Comparison of ENCODE assay signal across 30 cellular contexts in the genomic region with DNA sequence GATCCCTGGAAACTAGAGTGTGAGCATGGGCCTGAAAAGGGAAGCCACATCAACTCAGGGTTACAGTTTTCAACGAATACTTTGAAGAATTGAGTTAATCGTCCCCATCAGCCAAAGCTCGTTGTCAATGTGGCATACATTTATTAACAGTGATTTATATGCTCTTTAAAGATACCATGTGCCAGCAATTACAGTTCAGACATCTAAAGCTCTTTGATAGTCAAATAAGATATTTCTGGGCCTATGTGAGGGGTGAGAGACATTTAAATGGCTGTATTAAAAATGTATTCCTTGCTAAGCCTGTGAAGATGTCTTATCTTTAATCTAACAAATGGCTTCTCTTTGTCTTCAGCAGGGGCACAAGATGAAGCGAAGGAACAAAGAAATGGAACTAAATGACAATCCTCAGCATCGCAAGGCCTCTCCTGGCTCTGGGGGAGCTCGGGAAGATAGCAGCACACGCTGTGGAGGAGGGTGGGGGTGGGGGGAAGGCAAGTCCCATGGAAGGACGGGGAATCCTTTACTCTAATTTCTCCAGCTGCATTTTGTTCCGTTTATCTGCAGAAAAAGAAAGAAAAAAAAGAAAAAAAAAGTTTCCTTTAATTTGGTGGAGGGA.
"Had no signal": no experiment of that assay in that cellular context is flagged by ENCODE, and none has a peak within 500 bp of the region (broad histone marks: within the 10 kb centered on the region; RNA-seq: fewer than 3 reads in every experiment).

No MANE protein-coding gene starts in this region.

- H3K27ac ChIP-seq: ascending aorta, brain microvascular endothelial cell, gastroesophageal sphincter, hepatocyte, pancreas, prostate gland, skin epidermis, thyroid gland, upper lobe of left lung, VCaP had no signal

- H3K27me3 Mint-ChIP-seq: activated CD4-positive, alpha-beta memory T cell treated with anti-CD3 and anti-CD28 coated beads, Interleukin-2, amount 10 ng/mL, durations not matched to agents 7 days and 5 days; activated CD4-positive, alpha-beta T cell treated with anti-CD3 and anti-CD28 coated beads, Interleukin-2, amount 10 ng/mL, durations not matched to agents 24 days and 14 days; activated naive CD4-positive, alpha-beta T cell treated with anti-CD3 and anti-CD28 coated beads, Interleukin-2, amount 10 ng/mL, durations not matched to agents 7 days and 5 days; activated naive CD8-positive, alpha-beta T cell treated with anti-CD3 and anti-CD28 coated beads, Interleukin-2, amount 10 ng/mL, durations not matched to agents 7 days and 5 days; activated T-cell treated with anti-CD3 and anti-CD28 coated beads, Interleukin-2, amount 50 U/mL, for 24 hours; effector memory CD8-positive, alpha-beta T cell; stimulated activated naive CD8-positive, alpha-beta T cell treated with anti-CD3 and anti-CD28 coated beads, Interleukin-15, Interleukin-2, amounts not matched to agents 100 ng/mL and 50 ng/mL, for 24 hours had no signal

- H3K9me3 ChIP-seq: ascending aorta, gastroesophageal sphincter, pancreas, prostate gland, thyroid gland, upper lobe of left lung had no signal

- H3K36me3 Mint-ChIP-seq: activated naive CD4-positive, alpha-beta T cell treated with anti-CD3 and anti-CD28 coated beads, Interleukin-2, amount 10 ng/mL, durations not matched to agents 7 days and 5 days; activated naive CD8-positive, alpha-beta T cell treated with anti-CD3 and anti-CD28 coated beads, Interleukin-2, amount 10 ng/mL, durations not matched to agents 7 days and 5 days; immature natural killer cell; natural killer cell treated with Interleukin-12 subunit alpha and Interleukin-12 subunit beta and Interleukin-15 and Interleukin-18, amount 100 ng/mL, for 72 hours had no signal

- H3K4me1 ChIP-seq: ascending aorta, gastroesophageal sphincter, pancreas, prostate gland, thyroid gland, upper lobe of left lung had no signal

- H3K4me1 Mint-ChIP-seq: activated CD4-positive, alpha-beta memory T cell treated with anti-CD3 and anti-CD28 coated beads, Interleukin-2, amount 10 ng/mL, durations not matched to agents 7 days and 5 days; activated CD4-positive, alpha-beta T cell treated with anti-CD3 and anti-CD28 coated beads, Interleukin-2, amount 10 ng/mL, durations not matched to agents 24 days and 14 days; activated naive CD4-positive, alpha-beta T cell treated with anti-CD3 and anti-CD28 coated beads, Interleukin-2, amount 10 ng/mL, durations not matched to agents 7 days and 5 days; activated naive CD8-positive, alpha-beta T cell treated with anti-CD3 and anti-CD28 coated beads, Interleukin-2, amount 10 ng/mL, durations not matched to agents 7 days and 5 days; immature natural killer cell had no signal

- H3K36me3 ChIP-seq: ascending aorta, brain microvascular endothelial cell, gastroesophageal sphincter, pancreas, prostate gland, thyroid gland, upper lobe of left lung had no signal

- H3K4me3 ChIP-seq: ascending aorta, gastroesophageal sphincter, hepatocyte, pancreas, prostate gland, skin epidermis, thyroid gland, upper lobe of left lung had no signal

- H3K4me2 ChIP-seq: hepatocyte had no signal

- H3K27me3 ChIP-seq: ascending aorta, brain microvascular endothelial cell, gastroesophageal sphincter, hepatocyte, pancreas, thyroid gland, upper lobe of left lung had no signal

- H3K9me3 Mint-ChIP-seq: activated CD4-positive, alpha-beta memory T cell treated with anti-CD3 and anti-CD28 coated beads, Interleukin-2, amount 10 ng/mL, durations not matched to agents 7 days and 5 days; activated CD4-positive, alpha-beta T cell treated with anti-CD3 and anti-CD28 coated beads, Interleukin-2, amount 10 ng/mL, durations not matched to agents 24 days and 14 days; activated naive CD8-positive, alpha-beta T cell treated with anti-CD3 and anti-CD28 coated beads, Interleukin-2, amount 10 ng/mL, durations not matched to agents 7 days and 5 days; activated T-cell treated with anti-CD3 and anti-CD28 coated beads, Interleukin-2, amount 50 U/mL, for 24 hours; natural killer cell treated with Interleukin-12 subunit alpha and Interleukin-12 subunit beta and Interleukin-15 and Interleukin-18, amount 100 ng/mL, for 72 hours; stimulated activated naive CD8-positive, alpha-beta T cell treated with anti-CD3 and anti-CD28 coated beads, Interleukin-15, Interleukin-2, amounts not matched to agents 100 ng/mL and 50 ng/mL, for 24 hours had no signal

- H3K27ac Mint-ChIP-seq: activated CD4-positive, alpha-beta memory T cell treated with anti-CD3 and anti-CD28 coated beads, Interleukin-2, amount 10 ng/mL, durations not matched to agents 7 days and 5 days; activated CD4-positive, alpha-beta T cell treated with anti-CD3 and anti-CD28 coated beads, Interleukin-2, amount 10 ng/mL, durations not matched to agents 24 days and 14 days; activated naive CD4-positive, alpha-beta T cell treated with anti-CD3 and anti-CD28 coated beads, Interleukin-2, amount 10 ng/mL, durations not matched to agents 7 days and 5 days; activated naive CD8-positive, alpha-beta T cell treated with anti-CD3 and anti-CD28 coated beads, Interleukin-2, amount 10 ng/mL, durations not matched to agents 7 days and 5 days; activated T-cell treated with anti-CD3 and anti-CD28 coated beads, Interleukin-2, amount 50 U/mL, for 24 hours; effector memory CD8-positive, alpha-beta T cell; immature natural killer cell; natural killer cell treated with Interleukin-12 subunit alpha and Interleukin-12 subunit beta and Interleukin-15 and Interleukin-18, amount 100 ng/mL, for 72 hours had no signal

- ATAC-seq: effector memory CD8-positive, alpha-beta T cell; gastroesophageal sphincter; natural killer cell treated with Interleukin-12 subunit alpha and Interleukin-12 subunit beta and Interleukin-15 and Interleukin-18, amount 100 ng/mL, for 72 hours; pancreas; sciatic nerve had no signal

- H3K4me3 Mint-ChIP-seq: activated CD4-positive, alpha-beta memory T cell treated with anti-CD3 and anti-CD28 coated beads, Interleukin-2, amount 10 ng/mL, durations not matched to agents 7 days and 5 days; activated CD4-positive, alpha-beta T cell treated with anti-CD3 and anti-CD28 coated beads, Interleukin-2, amount 10 ng/mL, durations not matched to agents 24 days and 14 days; activated naive CD4-positive, alpha-beta T cell treated with anti-CD3 and anti-CD28 coated beads, Interleukin-2, amount 10 ng/mL, durations not matched to agents 7 days and 5 days; activated naive CD8-positive, alpha-beta T cell treated with anti-CD3 and anti-CD28 coated beads, Interleukin-2, amount 10 ng/mL, durations not matched to agents 7 days and 5 days; activated T-cell treated with anti-CD3 and anti-CD28 coated beads, Interleukin-2, amount 50 U/mL, for 24 hours; effector memory CD8-positive, alpha-beta T cell; immature natural killer cell; natural killer cell treated with Interleukin-12 subunit alpha and Interleukin-12 subunit beta and Interleukin-15 and Interleukin-18, amount 100 ng/mL, for 72 hours; stimulated activated naive CD8-positive, alpha-beta T cell treated with anti-CD3 and anti-CD28 coated beads, Interleukin-15, Interleukin-2, amounts not matched to agents 100 ng/mL and 50 ng/mL, for 24 hours had no signal

- DNase-seq: activated CD4-positive, alpha-beta memory T cell treated with anti-CD3 and anti-CD28 coated beads, Interleukin-2, amount 10 ng/mL, durations not matched to agents 7 days and 5 days; activated CD4-positive, alpha-beta T cell treated with anti-CD3 and anti-CD28 coated beads, Interleukin-2, amount 10 ng/mL, durations not matched to agents 24 days and 14 days; activated CD4-positive, CD25-positive, alpha-beta regulatory T cell treated with anti-CD3 and anti-CD28 coated beads, Interleukin-2, amount 50 U/mL, for 72 hours; activated CD8-positive, alpha-beta memory T cell treated with anti-CD3 and anti-CD28 coated beads, Interleukin-2, amount 50 U/mL, for 48 hours; activated gamma-delta T cell; activated naive CD4-positive, alpha-beta T cell treated with anti-CD3 and anti-CD28 coated beads, Interleukin-2, amount 10 ng/mL, durations not matched to agents 7 days and 5 days; activated naive CD8-positive, alpha-beta T cell treated with anti-CD3 and anti-CD28 coated beads, Interleukin-2, amount 10 ng/mL, durations not matched to agents 7 days and 5 days; activated T-cell treated with anti-CD3 and anti-CD28 coated beads, Interleukin-2, amount 50 U/mL, for 24 hours; brain microvascular endothelial cell; cortex of kidney; effector memory CD8-positive, alpha-beta T cell; immature natural killer cell; kidney; nucleus accumbens; pancreas; retina; stimulated activated CD4-positive, alpha-beta T cell treated with anti-CD3 and anti-CD28 coated beads, Interleukin-12 subunit alpha, Interleukin-12 subunit beta, amount 100 ng/mL, for 4 hours; stimulated activated CD4-positive, alpha-beta T cell treated with anti-CD3 and anti-CD28 coated beads, Interleukin-4, amount 100 ng/mL, for 1 hour; T-helper 9 cell; thyroid gland; upper lobe of left lung had no signal
